16 cellular contexts compared by ENCODE assay signal in the genomic region with DNA sequence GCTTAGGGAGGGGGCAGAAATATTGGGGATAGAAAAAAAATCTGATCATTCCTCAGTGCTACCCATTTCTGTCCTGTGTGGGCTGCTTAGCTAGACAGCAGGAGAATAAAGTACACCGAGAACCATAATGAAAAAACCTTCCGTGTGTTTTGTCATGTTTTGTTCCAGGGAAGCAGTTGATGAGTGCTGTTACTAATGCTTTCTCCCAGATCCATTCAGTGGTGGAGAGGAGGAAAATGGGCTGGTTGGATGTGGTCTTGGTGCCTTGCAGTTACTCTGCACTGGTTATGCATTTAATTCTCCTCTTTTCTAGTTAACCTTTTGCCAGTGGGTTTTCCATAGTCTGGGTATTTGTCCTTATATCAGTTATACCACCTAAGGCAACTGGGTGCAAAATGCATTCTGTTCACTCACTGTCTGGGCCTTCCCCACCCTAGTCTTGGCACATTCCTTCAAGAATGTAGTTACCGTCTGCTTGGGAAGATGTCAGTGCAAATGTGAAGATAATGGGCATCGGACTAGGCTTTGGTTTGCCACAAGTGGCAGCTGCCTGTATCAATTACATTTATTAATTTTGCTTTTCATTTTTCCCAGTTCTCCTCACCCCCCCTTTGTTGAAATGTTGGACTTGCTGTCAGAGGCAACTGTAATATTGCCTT. TPM values are rescaled to one million over a fixed set of nuclear protein-coding genes. Genes with fewer than 3 reads are reported as not detected.
DNase-seq lines count a peak whose midpoint lies in the region; ATAC-seq, FAIRE-seq and TF ChIP-seq lines count a peak whose summit lies in the region.
"Had no signal": no experiment of that assay in that cellular context is flagged by ENCODE, and none has a peak within 500 bp of the region (broad histone marks: within the 10 kb centered on the region; RNA-seq: fewer than 3 reads in every experiment).

No MANE protein-coding gene starts in this region.

- WGBS in small intestine, 3 donors, result 91 to 98% (median 97%) methylated on average over 4 of the region's 4 CpGs

- CTCF ChIA-PET in activated CD4-positive, alpha-beta memory T cell treated with anti-CD3 and anti-CD28 coated beads for 36 hours (lab: Charles Lee), result interaction anchor here (1.0 to 1.8 kb wide), 2 partner anchors 13 to 106 kb away, joined by 3 to 7 read pairs; no protein-coding TSS in a partner anchor
- CTCF ChIA-PET in activated CD4-positive, alpha-beta memory T cell treated with anti-CD3 and anti-CD28 coated beads, Interleukin-2, amount 10 ng/mL, durations not matched to agents 7 days and 5 days (lab: Charles Lee), result interaction anchor here (1.1 to 2.3 kb wide), 3 partner anchors 13 to 106 kb away, joined by 3 to 6 read pairs (median 4); no protein-coding TSS in a partner anchor
- CTCF ChIA-PET in HEK293 (lab: Yijun Ruan, JAX), result interaction anchor here (0.7 kb wide), 1 partner anchor 234 kb away, joined by 4 read pairs; no protein-coding TSS in a partner anchor

- H3K27ac ChIP-seq in HEK293 (ENCODE audit: extremely low read depth, low read depth, low read length), result no peak overlapping the region
- H3K27ac ChIP-seq in gastrocnemius medialis, result peak overlapping the region in 1 of 4 donors; percentile 27
- H3K27ac ChIP-seq in small intestine (ENCODE audit: low read depth in 1 of 2, low read length in 1 of 2), result no peak overlapping the region
- H3K27ac ChIP-seq: C4-2B, HL-60, transverse colon had no signal

- peaks cover 56% of the 10 kb centered on the region for H3K36me3 Mint-ChIP-seq in activated CD4-positive, alpha-beta memory T cell treated with anti-CD3 and anti-CD28 coated beads for 36 hours
- H3K36me3 Mint-ChIP-seq in activated CD4-positive, alpha-beta memory T cell treated with anti-CD3 and anti-CD28 coated beads, Interleukin-2, amount 10 ng/mL, durations not matched to agents 7 days and 5 days (ENCODE audit: low read depth), result peaks cover 69% of the 10 kb centered on the region
- H3K36me3 Mint-ChIP-seq in brain (peaks cover 46% of the 10 kb centered on the region), progenitor cell of endocrine pancreas (ENCODE audit: insufficient read depth) (peaks cover 40% of the 10 kb centered on the region)

- no peak for TF ChIP-seq POLR2A in gastrocnemius medialis (IDR thresholded peaks at IDR 0.05)

- FAIRE-seq in small intestine (lab: Jason Lieb, UNC), result no peak
- FAIRE-seq: A204.1 had no signal

- ATAC-seq in gastrocnemius medialis, result no peak
- ATAC-seq: sciatic nerve had no signal

- H3K27ac Mint-ChIP-seq in activated CD4-positive, alpha-beta memory T cell treated with anti-CD3 and anti-CD28 coated beads for 36 hours, result peak overlapping the region; percentile 33
- no peak overlapping the region for H3K27ac Mint-ChIP-seq in activated CD4-positive, alpha-beta memory T cell treated with anti-CD3 and anti-CD28 coated beads, Interleukin-2, amount 10 ng/mL, durations not matched to agents 7 days and 5 days
- H3K27ac Mint-ChIP-seq in brain, result peak overlapping the region in 3 of 5 experiments; percentile 3 to 27 (median 17)
- peak overlapping the region; percentile 31 for H3K27ac Mint-ChIP-seq in progenitor cell of endocrine pancreas

- POLR2A ChIA-PET in activated CD4-positive, alpha-beta memory T cell treated with anti-CD3 and anti-CD28 coated beads for 36 hours (lab: Charles Lee), result interaction anchor here (0.9 to 1.0 kb wide), 2 partner anchors 21 to 28 kb away, joined by 5 to 7 read pairs; no protein-coding TSS in a partner anchor
- POLR2A ChIA-PET in activated CD4-positive, alpha-beta memory T cell treated with anti-CD3 and anti-CD28 coated beads, Interleukin-2, amount 10 ng/mL, durations not matched to agents 7 days and 5 days (lab: Charles Lee), result interaction anchor here (0.6 to 1.8 kb wide), 5 partner anchors 8 to 118 kb away, joined by 3 to 5 read pairs (median 3); a partner anchor contains a TSS
- POLR2A ChIA-PET in HEK293 (lab: Yijun Ruan, JAX), result interaction anchor here (0.7 to 1.1 kb wide), 3 partner anchors 8 to 21 kb away, joined by 3 to 5 read pairs (median 4); no protein-coding TSS in a partner anchor

- H3K27me3 ChIP-seq in gastrocnemius medialis (no peaks in the 10 kb centered on the region), small intestine (ENCODE audit: control insufficient read depth in 2 of 2, insufficient read depth in 2 of 2, low read length in 2 of 2) (no peaks in the 10 kb centered on the region)
- H3K27me3 ChIP-seq: transverse colon had no signal

- intact Hi-C loops in activated CD4-positive, alpha-beta memory T cell treated with anti-CD3 and anti-CD28 coated beads for 36 hours (cut with micrococcal nuclease), result no loop called here
- intact Hi-C loops in head of caudate nucleus (cut with DNase I), result no loop called here
- intact Hi-C loops in gastrocnemius medialis (cut with DNase I; ENCODE audit: low total_unique reads), result no loop called here

- no peaks in the 10 kb centered on the region for H3K4me1 ChIP-seq in HEK293 (ENCODE audit: control insufficient read depth, insufficient read depth, low read length)
- H3K4me1 ChIP-seq in gastrocnemius medialis, result peaks cover 23 to 30% of the 10 kb centered on the region in 2 donors
- H3K4me1 ChIP-seq in small intestine (ENCODE audit: control insufficient read depth in 2 of 2, insufficient read depth in 1 of 2, low read depth in 1 of 2, low read length in 1 of 2), result no peaks in the 10 kb centered on the region

- no peak for DNase-seq in activated CD4-positive, alpha-beta memory T cell treated with anti-CD3 and anti-CD28 coated beads for 36 hours
- DNase-seq in activated CD4-positive, alpha-beta memory T cell treated with anti-CD3 and anti-CD28 coated beads, Interleukin-2, amount 10 ng/mL, durations not matched to agents 7 days and 5 days, result no peak
- DNase-seq in progenitor cell of endocrine pancreas (ENCODE audit: low spot score, unreplicated experiment), result no peak
- DNase-seq in head of caudate nucleus, result no peak
- DNase-seq in gastrocnemius medialis, result no peak
- no peak for DNase-seq in small intestine
- DNase-seq: activated effector memory CD4-positive, alpha-beta T cell treated with Interleukin-2 at 50 U/mL for 16 hours; NCI-H1105; NCI-H748 treated with DMSO at 0.1 percent for 48 hours; transverse colon had no signal

- H3K4me3 Mint-ChIP-seq in activated CD4-positive, alpha-beta memory T cell treated with anti-CD3 and anti-CD28 coated beads for 36 hours, result no peak overlapping the region
- no peak overlapping the region for H3K4me3 Mint-ChIP-seq in activated CD4-positive, alpha-beta memory T cell treated with anti-CD3 and anti-CD28 coated beads, Interleukin-2, amount 10 ng/mL, durations not matched to agents 7 days and 5 days
- H3K4me3 Mint-ChIP-seq in brain, result no peak overlapping the region
- H3K4me3 Mint-ChIP-seq in progenitor cell of endocrine pancreas (ENCODE audit: low read depth), result no peak overlapping the region

- in situ Hi-C loops in gastrocnemius medialis (cut with MboI; ENCODE audit: low sequenced_read_pairs in 4 of 4), result no loop called here

- no peaks in the 10 kb centered on the region for H3K9me3 Mint-ChIP-seq in activated CD4-positive, alpha-beta memory T cell treated with anti-CD3 and anti-CD28 coated beads for 36 hours
- H3K9me3 Mint-ChIP-seq in activated CD4-positive, alpha-beta memory T cell treated with anti-CD3 and anti-CD28 coated beads, Interleukin-2, amount 10 ng/mL, durations not matched to agents 7 days and 5 days, result no peaks in the 10 kb centered on the region
- H3K9me3 Mint-ChIP-seq in brain, result no peaks in the 10 kb centered on the region
- no peaks in the 10 kb centered on the region for H3K9me3 Mint-ChIP-seq in progenitor cell of endocrine pancreas (ENCODE audit: low read depth)

- H3K4me1 Mint-ChIP-seq in activated CD4-positive, alpha-beta memory T cell treated with anti-CD3 and anti-CD28 coated beads for 36 hours (ENCODE audit: low read depth), result peaks cover 19% of the 10 kb centered on the region
- H3K4me1 Mint-ChIP-seq in activated CD4-positive, alpha-beta memory T cell treated with anti-CD3 and anti-CD28 coated beads, Interleukin-2, amount 10 ng/mL, durations not matched to agents 7 days and 5 days, result peaks cover 26% of the 10 kb centered on the region
- H3K4me1 Mint-ChIP-seq in brain (peaks cover 8% of the 10 kb centered on the region), progenitor cell of endocrine pancreas (ENCODE audit: low read depth) (peaks cover 10% of the 10 kb centered on the region)

- H3K4me3 ChIP-seq in HEK293 (ENCODE audit: low read depth, low read length) (no peak overlapping the region), gastrocnemius medialis (no peak overlapping the region), small intestine (ENCODE audit: low read depth in 1 of 2, low read length in 2 of 2) (no peak overlapping the region)
- H3K4me3 ChIP-seq: transverse colon had no signal

- H3K27me3 Mint-ChIP-seq in activated CD4-positive, alpha-beta memory T cell treated with anti-CD3 and anti-CD28 coated beads for 36 hours, result no peaks in the 10 kb centered on the region
- H3K27me3 Mint-ChIP-seq in activated CD4-positive, alpha-beta memory T cell treated with anti-CD3 and anti-CD28 coated beads, Interleukin-2, amount 10 ng/mL, durations not matched to agents 7 days and 5 days, result no peaks in the 10 kb centered on the region
- H3K27me3 Mint-ChIP-seq in brain, result no peaks in the 10 kb centered on the region
- no peaks in the 10 kb centered on the region for H3K27me3 Mint-ChIP-seq in progenitor cell of endocrine pancreas

- H3K36me3 ChIP-seq in HEK293 (ENCODE audit: control insufficient read depth in 2 of 2, insufficient read depth in 1 of 2, low read length in 2 of 2) (peaks cover 36 to 73% of the 10 kb centered on the region in 2 experiments), gastrocnemius medialis (peaks cover 3 to 46% of the 10 kb centered on the region in 2 donors), small intestine (ENCODE audit: control insufficient read depth in 2 of 2, insufficient read depth in 2 of 2, low read length in 2 of 2) (peaks cover 13 to 22% of the 10 kb centered on the region in 2 donors)

- no peak for TF ChIP-seq CTCF in HEK293 (tag by site-specific recombination; IDR thresholded peaks at IDR 0.05)
- no peak for TF ChIP-seq CTCF in brain (conservative IDR thresholded peaks at IDR 0.05)
- TF ChIP-seq CTCF in progenitor cell of endocrine pancreas (IDR thresholded peaks at IDR 0.05; ENCODE audit: unreplicated experiment), result no peak
- TF ChIP-seq CTCF in gastrocnemius medialis (IDR thresholded peaks at IDR 0.05 in 4 of 5, conservative IDR thresholded peaks at IDR 0.05 in 1 of 5), result no peak

- H3K9me3 ChIP-seq in HEK293 (ENCODE audit: control insufficient read depth, insufficient read depth, low read depth, low read length) (no peaks in the 10 kb centered on the region), gastrocnemius medialis (no peaks in the 10 kb centered on the region), small intestine (ENCODE audit: control insufficient read depth, low read depth) (no peaks in the 10 kb centered on the region)
- H3K9me3 ChIP-seq: transverse colon had no signal

RNA-seq across cellular contexts. Expression of a gene that starts 9.3 kb away (rescaled TPM):
- 10 to 100 TPM; 11.3 to 13.0 TPM for total RNA-seq in activated CD4-positive, alpha-beta memory T cell treated with anti-CD3 and anti-CD28 coated beads for 36 hours
- total RNA-seq in activated CD4-positive, alpha-beta memory T cell treated with anti-CD3 and anti-CD28 coated beads, Interleukin-2, amount 10 ng/mL, durations not matched to agents 7 days and 5 days, result 1 to 10 TPM; 7.0 TPM
- polyA plus RNA-seq in brain (ENCODE audit: insufficient read depth, low read depth, low replicate concordance) (10.2 TPM), small intestine (1 to 10 TPM in 2 of 3 donors, under 1 TPM in 1; 0.22 to 5.5 (median 3.5) TPM)
- total RNA-seq in progenitor cell of endocrine pancreas (21.7 and 23.2 TPM in 2 replicates), gastrocnemius medialis (10 to 100 TPM; 15.9 to 28.0 (median 23.0) TPM)

RNA-seq across cellular contexts. Expression of a gene that starts 34.9 kb away (rescaled TPM):
- 100 to 1,000 TPM; 475 to 488 TPM for total RNA-seq in activated CD4-positive, alpha-beta memory T cell treated with anti-CD3 and anti-CD28 coated beads for 36 hours
- 100 to 1,000 TPM; 329 to 334 TPM for total RNA-seq in activated CD4-positive, alpha-beta memory T cell treated with anti-CD3 and anti-CD28 coated beads, Interleukin-2, amount 10 ng/mL, durations not matched to agents 7 days and 5 days
- polyA plus RNA-seq in brain (ENCODE audit: insufficient read depth, low read depth, low replicate concordance) (184 TPM), small intestine (10 to 100 TPM; 25.9 to 82.4 (median 27.1) TPM)
- total RNA-seq in progenitor cell of endocrine pancreas (379 and 386 TPM in 2 replicates), gastrocnemius medialis (100 to 1,000 TPM; 170 to 238 (median 211) TPM)

RNA-seq across cellular contexts. Expression of a gene that starts 48.4 kb away (rescaled TPM):
- total RNA-seq in activated CD4-positive, alpha-beta memory T cell treated with anti-CD3 and anti-CD28 coated beads for 36 hours, result 10 to 100 TPM; 57.7 to 58.2 TPM
- 10 to 100 TPM; 58.3 to 61.1 TPM for total RNA-seq in activated CD4-positive, alpha-beta memory T cell treated with anti-CD3 and anti-CD28 coated beads, Interleukin-2, amount 10 ng/mL, durations not matched to agents 7 days and 5 days
- not detected for polyA plus RNA-seq in brain (ENCODE audit: insufficient read depth, low read depth, low replicate concordance)
- not detected in 2 replicates for total RNA-seq in progenitor cell of endocrine pancreas
- 1 to 10 TPM in 1 of 4 donors, under 1 TPM in 1, not detected in 2; 0.98 to 3.3 TPM for total RNA-seq in gastrocnemius medialis
- under 1 TPM; 0.27 to 0.45 (median 0.31) TPM for polyA plus RNA-seq in small intestine

Comparison
In these comparisons a context has a peak if more than half of its experiments do, and no peak if none do; other contexts are left out.
1. RNA of a gene that starts 48.4 kb away (total RNA-seq): 58.3 to 61.1 TPM in activated CD4-positive, alpha-beta memory T cell treated with anti-CD3 and anti-CD28 coated beads, Interleukin-2, amount 10 ng/mL, durations not matched to agents 7 days and 5 days and 57.7 to 58.2 TPM in activated CD4-positive, alpha-beta memory T cell treated with anti-CD3 and anti-CD28 coated beads for 36 hours; 0.98 to 3.3 TPM in gastrocnemius medialis and not detected in progenitor cell of endocrine pancreas; every median in the first group is over 10 times any median in the second.